ENCODE assay signal across 17 cellular contexts in genomic region chr1:198141668-198142351, GRCh38. TPM values are rescaled to one million over a fixed set of nuclear protein-coding genes. Genes with fewer than 3 reads are reported as not detected.
A peak's percentile ranks its signal among the peaks of the same experiment; 100 is the strongest.
DNase-seq lines count a peak whose midpoint lies in the region; ATAC-seq and TF ChIP-seq lines count a peak whose summit lies in the region.
"Had no signal": no experiment of that assay in that cellular context is flagged by ENCODE, and none has a peak within 500 bp of the region (broad histone marks: within the 10 kb centered on the region; RNA-seq: fewer than 3 reads in every experiment).

No MANE protein-coding gene starts in this region.

- POLR2A ChIA-PET in activated CD8-positive, alpha-beta T cell treated with anti-CD3 and anti-CD28 coated beads for 36 hours (lab: Charles Lee), result interaction anchor here (0.6 kb wide), 1 partner anchor 300 kb away, joined by 3 read pairs; no protein-coding TSS in a partner anchor
- POLR2A ChIA-PET in activated CD8-positive, alpha-beta T cell treated with anti-CD3 and anti-CD28 coated beads, Interleukin-2, amount 10 ng/mL, durations not matched to agents 7 days and 5 days (lab: Charles Lee), result no interaction called here

- H3K27me3 Mint-ChIP-seq in activated CD8-positive, alpha-beta T cell treated with anti-CD3 and anti-CD28 coated beads for 36 hours, result no peaks in the 10 kb centered on the region
- no peaks in the 10 kb centered on the region for H3K27me3 Mint-ChIP-seq in activated CD8-positive, alpha-beta T cell treated with anti-CD3 and anti-CD28 coated beads, Interleukin-2, amount 10 ng/mL, durations not matched to agents 7 days and 5 days (ENCODE audit: low read depth)
- H3K27me3 Mint-ChIP-seq in activated naive CD8-positive, alpha-beta T cell treated with anti-CD3 and anti-CD28 coated beads, Interleukin-2, amount 50 U/mL, for 24 hours, result no peaks in the 10 kb centered on the region
- no peaks in the 10 kb centered on the region for H3K27me3 Mint-ChIP-seq in activated naive CD8-positive, alpha-beta T cell treated with anti-CD3 and anti-CD28 coated beads for 36 hours

- CTCF ChIA-PET in activated CD8-positive, alpha-beta T cell treated with anti-CD3 and anti-CD28 coated beads for 36 hours (lab: Charles Lee), result interaction anchor here (2.0 kb wide), 1 partner anchor 14 kb away, joined by 5 read pairs; no protein-coding TSS in a partner anchor
- CTCF ChIA-PET in activated CD8-positive, alpha-beta T cell treated with anti-CD3 and anti-CD28 coated beads, Interleukin-2, amount 10 ng/mL, durations not matched to agents 7 days and 5 days (lab: Charles Lee), result no interaction called here

- no peak overlapping the region for H3K4me2 ChIP-seq in OCI-LY3 (ENCODE audit: low read length)
- H3K4me2 ChIP-seq: A549, GM23338 had no signal

- peak; percentile 30 for ATAC-seq in activated CD8-positive, alpha-beta T cell treated with anti-CD3 and anti-CD28 coated beads for 36 hours
- no peak for ATAC-seq in activated CD8-positive, alpha-beta T cell treated with anti-CD3 and anti-CD28 coated beads, Interleukin-2, amount 10 ng/mL, durations not matched to agents 7 days and 5 days
- peak; percentile 40 for ATAC-seq in activated naive CD8-positive, alpha-beta T cell treated with anti-CD3 and anti-CD28 coated beads, Interleukin-2, amount 50 U/mL, for 24 hours
- ATAC-seq: A549, GM23338 had no signal

- no peaks in the 10 kb centered on the region for H3K4me1 ChIP-seq in OCI-LY3 (ENCODE audit: low read length)
- H3K4me1 ChIP-seq: A549, BE2C had no signal

- no peak overlapping the region for H3K4me3 Mint-ChIP-seq in activated CD8-positive, alpha-beta T cell treated with anti-CD3 and anti-CD28 coated beads for 36 hours
- no peak overlapping the region for H3K4me3 Mint-ChIP-seq in activated CD8-positive, alpha-beta T cell treated with anti-CD3 and anti-CD28 coated beads, Interleukin-2, amount 10 ng/mL, durations not matched to agents 7 days and 5 days
- no peak overlapping the region for H3K4me3 Mint-ChIP-seq in activated naive CD8-positive, alpha-beta T cell treated with anti-CD3 and anti-CD28 coated beads, Interleukin-2, amount 50 U/mL, for 24 hours
- H3K4me3 Mint-ChIP-seq in activated naive CD8-positive, alpha-beta T cell treated with anti-CD3 and anti-CD28 coated beads for 36 hours, result no peak overlapping the region
- H3K4me3 Mint-ChIP-seq: CD4-positive, alpha-beta memory T cell; GM23338 had no signal

- H3K27me3 ChIP-seq in OCI-LY3 (ENCODE audit: low read depth, low read length), result no peaks in the 10 kb centered on the region
- H3K27me3 ChIP-seq: BE2C had no signal

- intact Hi-C loops in activated CD8-positive, alpha-beta T cell treated with anti-CD3 and anti-CD28 coated beads for 36 hours (cut with micrococcal nuclease), result no loop called here

- no peak overlapping the region for H3K27ac Mint-ChIP-seq in activated CD8-positive, alpha-beta T cell treated with anti-CD3 and anti-CD28 coated beads for 36 hours
- H3K27ac Mint-ChIP-seq in activated CD8-positive, alpha-beta T cell treated with anti-CD3 and anti-CD28 coated beads, Interleukin-2, amount 10 ng/mL, durations not matched to agents 7 days and 5 days, result no peak overlapping the region
- no peak overlapping the region for H3K27ac Mint-ChIP-seq in activated naive CD8-positive, alpha-beta T cell treated with anti-CD3 and anti-CD28 coated beads, Interleukin-2, amount 50 U/mL, for 24 hours
- H3K27ac Mint-ChIP-seq in activated naive CD8-positive, alpha-beta T cell treated with anti-CD3 and anti-CD28 coated beads for 36 hours, result no peak overlapping the region
- H3K27ac Mint-ChIP-seq: CD4-positive, alpha-beta memory T cell; GM23338 had no signal

- no peaks in the 10 kb centered on the region for H3K36me3 Mint-ChIP-seq in activated CD8-positive, alpha-beta T cell treated with anti-CD3 and anti-CD28 coated beads for 36 hours (ENCODE audit: low read depth)
- peaks cover 7% of the 10 kb centered on the region for H3K36me3 Mint-ChIP-seq in activated CD8-positive, alpha-beta T cell treated with anti-CD3 and anti-CD28 coated beads, Interleukin-2, amount 10 ng/mL, durations not matched to agents 7 days and 5 days (ENCODE audit: low read depth)
- no peaks in the 10 kb centered on the region for H3K36me3 Mint-ChIP-seq in activated naive CD8-positive, alpha-beta T cell treated with anti-CD3 and anti-CD28 coated beads, Interleukin-2, amount 50 U/mL, for 24 hours (ENCODE audit: low read depth)
- no peaks in the 10 kb centered on the region for H3K36me3 Mint-ChIP-seq in activated naive CD8-positive, alpha-beta T cell treated with anti-CD3 and anti-CD28 coated beads for 36 hours
- H3K36me3 Mint-ChIP-seq: CD4-positive, alpha-beta memory T cell had no signal

- no peak overlapping the region for H3K9ac ChIP-seq in OCI-LY3 (ENCODE audit: low read length)

- no peaks in the 10 kb centered on the region for H3K36me3 ChIP-seq in OCI-LY3 (replicated peaks; ENCODE audit: low read depth, low read length)
- H3K36me3 ChIP-seq: BE2C had no signal

- no peak for DNase-seq in activated CD8-positive, alpha-beta T cell treated with anti-CD3 and anti-CD28 coated beads for 36 hours
- DNase-seq in activated CD8-positive, alpha-beta T cell treated with anti-CD3 and anti-CD28 coated beads, Interleukin-2, amount 10 ng/mL, durations not matched to agents 7 days and 5 days, result no peak
- no peak for DNase-seq in activated naive CD8-positive, alpha-beta T cell treated with anti-CD3 and anti-CD28 coated beads, Interleukin-2, amount 50 U/mL, for 24 hours
- no peak for DNase-seq in activated naive CD8-positive, alpha-beta T cell treated with anti-CD3 and anti-CD28 coated beads for 36 hours
- DNase-seq in left kidney (ENCODE audit: low read depth, low spot score), result peak; percentile 25
- DNase-seq in cortex of kidney (lab: John Stamatoyannopoulos, UW), result no peak
- DNase-seq in iPS-NIHi11 (ENCODE audit: low spot score), result no peak
- DNase-seq: BE2C; CD4-positive, alpha-beta memory T cell; DMS153; DMS79 treated with DMSO at 0.1 percent for 48 hours; EL; H7 had no signal

- H3K9me3 ChIP-seq in OCI-LY3 (ENCODE audit: insufficient read depth, low read length), result no peaks in the 10 kb centered on the region
- H3K9me3 ChIP-seq: A549, BE2C had no signal

- no peaks in the 10 kb centered on the region for H3K79me2 ChIP-seq in OCI-LY3 (ENCODE audit: low read length)

- H3K4me1 Mint-ChIP-seq in activated CD8-positive, alpha-beta T cell treated with anti-CD3 and anti-CD28 coated beads for 36 hours (ENCODE audit: low read depth), result peaks cover 6% of the 10 kb centered on the region
- H3K4me1 Mint-ChIP-seq in activated CD8-positive, alpha-beta T cell treated with anti-CD3 and anti-CD28 coated beads, Interleukin-2, amount 10 ng/mL, durations not matched to agents 7 days and 5 days (ENCODE audit: low read depth), result peaks cover 4% of the 10 kb centered on the region
- H3K4me1 Mint-ChIP-seq in activated naive CD8-positive, alpha-beta T cell treated with anti-CD3 and anti-CD28 coated beads, Interleukin-2, amount 50 U/mL, for 24 hours, result peaks cover 5% of the 10 kb centered on the region
- peaks cover 9% of the 10 kb centered on the region for H3K4me1 Mint-ChIP-seq in activated naive CD8-positive, alpha-beta T cell treated with anti-CD3 and anti-CD28 coated beads for 36 hours
- H3K4me1 Mint-ChIP-seq: GM23338 had no signal

- TF ChIP-seq CTCF in activated CD8-positive, alpha-beta T cell treated with anti-CD3 and anti-CD28 coated beads for 36 hours (IDR thresholded peaks at IDR 0.05), result no peak
- TF ChIP-seq CTCF in OCI-LY3 (IDR thresholded peaks at IDR 0.05; ENCODE audit: low read depth, low read length), result no peak

- H2AFZ ChIP-seq in OCI-LY3 (ENCODE audit: low read depth, low read length), result peak overlapping the region; percentile 14; the same call in 1 of the 2 replicates
- H2AFZ ChIP-seq: GM23338 had no signal

- H4K20me1 ChIP-seq in OCI-LY3 (ENCODE audit: insufficient read depth, low read length), result no peaks in the 10 kb centered on the region

- no peak overlapping the region for H3K27ac ChIP-seq in OCI-LY3 (ENCODE audit: low read length)
- H3K27ac ChIP-seq: A549, C4-2B had no signal

- no peak overlapping the region for H3K4me3 ChIP-seq in OCI-LY3 (ENCODE audit: low read length)
- H3K4me3 ChIP-seq: A549, GM23338 had no signal

- no peaks in the 10 kb centered on the region for H3K9me3 Mint-ChIP-seq in activated CD8-positive, alpha-beta T cell treated with anti-CD3 and anti-CD28 coated beads for 36 hours
- H3K9me3 Mint-ChIP-seq in activated CD8-positive, alpha-beta T cell treated with anti-CD3 and anti-CD28 coated beads, Interleukin-2, amount 10 ng/mL, durations not matched to agents 7 days and 5 days (ENCODE audit: insufficient read depth), result no peaks in the 10 kb centered on the region
- H3K9me3 Mint-ChIP-seq in activated naive CD8-positive, alpha-beta T cell treated with anti-CD3 and anti-CD28 coated beads, Interleukin-2, amount 50 U/mL, for 24 hours, result peaks cover 11% of the 10 kb centered on the region
- peaks cover 20% of the 10 kb centered on the region for H3K9me3 Mint-ChIP-seq in activated naive CD8-positive, alpha-beta T cell treated with anti-CD3 and anti-CD28 coated beads for 36 hours
- H3K9me3 Mint-ChIP-seq: GM23338 had no signal

RNA-seq across cellular contexts. Expression of gene NEK7, which starts 15.0 kb away (rescaled TPM):
- 10 to 100 TPM; 71.4 to 76.4 TPM for total RNA-seq in activated CD8-positive, alpha-beta T cell treated with anti-CD3 and anti-CD28 coated beads for 36 hours
- 10 to 100 TPM; 61.5 to 63.2 TPM for total RNA-seq in activated CD8-positive, alpha-beta T cell treated with anti-CD3 and anti-CD28 coated beads, Interleukin-2, amount 10 ng/mL, durations not matched to agents 7 days and 5 days
- total RNA-seq in activated naive CD8-positive, alpha-beta T cell treated with anti-CD3 and anti-CD28 coated beads for 36 hours, result 10 to 100 TPM; 56.1 to 57.4 TPM
